ENCODE assay signal across 22 cellular contexts in the genomic region with DNA sequence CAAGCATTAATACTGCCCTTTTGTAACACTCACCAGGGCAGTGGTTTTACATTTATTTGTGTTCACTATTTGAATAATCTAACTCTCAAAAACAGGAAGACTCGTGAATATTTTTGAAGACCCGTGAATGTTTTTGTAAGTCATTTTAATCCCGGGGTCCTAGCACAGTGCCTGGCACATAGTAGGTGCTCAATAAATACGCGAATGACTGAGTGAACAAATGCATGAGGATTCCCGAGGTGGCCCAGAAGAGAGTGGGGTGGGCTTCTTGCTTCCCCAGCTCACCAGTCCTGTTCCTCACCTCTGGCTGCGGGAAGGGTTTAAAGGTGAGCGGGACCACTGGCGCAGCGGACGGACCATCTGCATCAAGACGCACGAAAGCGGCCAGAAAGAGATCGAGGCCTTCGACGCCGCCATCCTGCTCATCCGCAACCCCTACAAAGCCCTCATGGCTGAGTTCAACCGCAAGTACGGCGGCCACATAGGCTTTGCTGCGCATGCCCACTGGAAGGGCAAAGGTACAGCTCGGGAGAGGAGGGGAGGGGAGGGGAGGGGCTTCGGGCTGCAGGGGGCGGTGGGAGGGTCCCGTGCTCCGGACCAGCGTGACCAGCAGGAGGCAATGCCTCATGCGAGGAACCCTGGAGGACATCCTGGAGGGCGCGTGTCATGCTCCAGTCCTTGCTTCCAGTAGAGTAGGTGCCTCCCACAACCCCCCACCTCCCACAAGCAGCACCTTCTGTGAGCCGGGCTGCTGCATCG.
DNase-seq lines count a peak whose midpoint lies in the region; ATAC-seq, FAIRE-seq and TF ChIP-seq lines count a peak whose summit lies in the region.
"Had no signal": no experiment of that assay in that cellular context is flagged by ENCODE, and none has a peak within 500 bp of the region (broad histone marks: within the 10 kb centered on the region; RNA-seq: fewer than 3 reads in every experiment).

No MANE protein-coding gene starts in this region.

- peaks cover 3 to 6% of the 10 kb centered on the region in 2 donors for H3K27me3 Mint-ChIP-seq in natural killer cell treated with Interleukin-12 subunit alpha and Interleukin-12 subunit beta and Interleukin-15 and Interleukin-18, amount 100 ng/mL, for 72 hours
- H3K27me3 Mint-ChIP-seq in natural killer cell (ENCODE audit: low read depth in 2 of 2) = peaks cover 0 to 5% of the 10 kb centered on the region in 2 donors

- H3K4me3 ChIP-seq in H1 (ENCODE audit: extremely low read depth in 1 of 4, insufficient read depth in 2 of 4, low read depth in 3 of 4, low read length in 4 of 4) = no peak overlapping the region
- no peak overlapping the region for H3K4me3 ChIP-seq in trophoblast cell (ENCODE audit: low read depth, low read length)
- no peak overlapping the region for H3K4me3 ChIP-seq in SJCRH30

- TF ChIP-seq EP300 in H1 (IDR thresholded peaks at IDR 0.05; ENCODE audit: borderline replicate concordance in 1 of 2, low read depth in 2 of 2, low read length in 2 of 2) = no peak

- TF ChIP-seq CTCF in natural killer cell (IDR thresholded peaks at IDR 0.05) (no peak), H1 (IDR thresholded peaks at IDR 0.05; ENCODE audit: control extremely low read depth in 1 of 3, insufficient read depth in 1 of 3, low read depth in 1 of 3, low read length in 3 of 3) (peak in 1 of 3 experiments; percentile 46; a peak in 1 of 4 replicates)

- H3K27me3 ChIP-seq in H1 (replicated peaks in 1 of 4; ENCODE audit: control insufficient read depth in 3 of 4, extremely low read depth in 1 of 4, insufficient read depth in 3 of 4, low read length in 3 of 4) (no peaks in the 10 kb centered on the region), trophoblast cell (ENCODE audit: insufficient read depth, low read length) (no peaks in the 10 kb centered on the region), SJCRH30 (no peaks in the 10 kb centered on the region)

- 0 out of 2 replicates have a peak overlapping the region, but pooled peaks have one; percentile 1 for H2BK20ac ChIP-seq in H1 (ENCODE audit: low read length)

- no peaks in the 10 kb centered on the region; a peak in 1 of 4 replicates for H3K9me3 ChIP-seq in H1 (ENCODE audit: insufficient read depth in 2 of 2, low read depth in 1 of 2, low read length in 1 of 2)
- H3K9me3 ChIP-seq in trophoblast cell (ENCODE audit: insufficient read depth, low read depth, low read length) = no peaks in the 10 kb centered on the region
- H3K9me3 ChIP-seq in SJCRH30 (replicated peaks) = no peaks in the 10 kb centered on the region

- H3K18ac ChIP-seq in H1 (ENCODE audit: extremely low read depth, low read length) = no peak overlapping the region
- no peak overlapping the region for H3K18ac ChIP-seq in trophoblast cell (ENCODE audit: low read length)

- no peaks in the 10 kb centered on the region for H3K9me3 Mint-ChIP-seq in natural killer cell treated with Interleukin-12 subunit alpha and Interleukin-12 subunit beta and Interleukin-15 and Interleukin-18, amount 100 ng/mL, for 72 hours
- H3K9me3 Mint-ChIP-seq in natural killer cell = peaks cover 0 to 4% of the 10 kb centered on the region in 2 donors
- H3K9me3 Mint-ChIP-seq: CD8-positive, alpha-beta T cell had no signal

- H3K36me3 Mint-ChIP-seq in natural killer cell treated with Interleukin-12 subunit alpha and Interleukin-12 subunit beta and Interleukin-15 and Interleukin-18, amount 100 ng/mL, for 72 hours = peaks cover 4% of the 10 kb centered on the region
- H3K36me3 Mint-ChIP-seq in natural killer cell = no peaks in the 10 kb centered on the region
- H3K36me3 Mint-ChIP-seq: CD8-positive, alpha-beta T cell had no signal

- H3K4me2 ChIP-seq in H1 (ENCODE audit: insufficient read depth in 1 of 2, low read depth in 2 of 2, low read length in 2 of 2) = peak overlapping the region in 1 of 2 experiments; percentile 37; a peak in 1 of 4 replicates
- no peak overlapping the region for H3K4me2 ChIP-seq in trophoblast cell (ENCODE audit: low read length)
- H3K4me2 ChIP-seq: KMS-11 had no signal

- no peak for ATAC-seq in natural killer cell treated with Interleukin-12 subunit alpha and Interleukin-12 subunit beta and Interleukin-15 and Interleukin-18, amount 100 ng/mL, for 72 hours
- no peak for ATAC-seq in natural killer cell
- ATAC-seq in HG03097 (IDR thresholded peaks at IDR 0.05; ENCODE audit: low FRiP score, unreplicated experiment) = no peak
- ATAC-seq: CD8-positive, alpha-beta T cell; Right ventricle myocardium inferior had no signal

- TF ChIP-seq POLR2A in H1 (IDR thresholded peaks at IDR 0.05; ENCODE audit: control extremely low read depth in 1 of 2, low read depth in 2 of 2, low read length in 2 of 2) = no peak

- peak overlapping the region; percentile 30; the same call in 1 of the 2 replicates for H2BK12ac ChIP-seq in H1 (ENCODE audit: low read depth, low read length)
- H2BK12ac ChIP-seq in trophoblast cell (ENCODE audit: low read length) = no peak overlapping the region

- H2AK5ac ChIP-seq in H1 (ENCODE audit: low read depth, low read length) (no peak overlapping the region), trophoblast cell (ENCODE audit: low read length) (no peak overlapping the region)

- H2BK5ac ChIP-seq in H1 (ENCODE audit: low read depth, low read length) (no peak overlapping the region), trophoblast cell (ENCODE audit: low read depth, low read length, poor library complexity) (no peak overlapping the region)

- H3K23ac ChIP-seq in H1 (ENCODE audit: insufficient read length) (no peak overlapping the region), trophoblast cell (ENCODE audit: low read length) (no peak overlapping the region)

- no peak overlapping the region for H4K12ac ChIP-seq in trophoblast cell (ENCODE audit: low read depth, low read length)

- peaks cover 6 to 11% of the 10 kb centered on the region in 2 donors for H3K4me1 Mint-ChIP-seq in natural killer cell treated with Interleukin-12 subunit alpha and Interleukin-12 subunit beta and Interleukin-15 and Interleukin-18, amount 100 ng/mL, for 72 hours (ENCODE audit: low read depth in 2 of 2)
- peaks cover 10 to 17% of the 10 kb centered on the region in 2 donors for H3K4me1 Mint-ChIP-seq in natural killer cell

- H3K79me1 ChIP-seq in H1 (ENCODE audit: low read depth, low read length) (no peaks in the 10 kb centered on the region), trophoblast cell (ENCODE audit: low read length) (no peaks in the 10 kb centered on the region)

- no peak overlapping the region for H4K5ac ChIP-seq in H1 (ENCODE audit: insufficient read length, low read depth, low read length)

- H3K27ac Mint-ChIP-seq in natural killer cell treated with Interleukin-12 subunit alpha and Interleukin-12 subunit beta and Interleukin-15 and Interleukin-18, amount 100 ng/mL, for 72 hours = no peak overlapping the region
- no peak overlapping the region for H3K27ac Mint-ChIP-seq in natural killer cell
- H3K27ac Mint-ChIP-seq: CD8-positive, alpha-beta T cell had no signal

- peak in 1 of 2 experiments; percentile 40; a peak in 3 of 4 replicates for TF ChIP-seq RAD21 in H1 (IDR thresholded peaks at IDR 0.05 in 1 of 2, conservative IDR thresholded peaks at IDR 0.05 in 1 of 2; ENCODE audit: low read depth in 2 of 2, low read length in 2 of 2)

- FAIRE-seq in H1 (lab: Jason Lieb, UNC) (no peak), frontal cortex (lab: Jason Lieb, UNC) (no peak)
- FAIRE-seq: GM18507, H54 had no signal

- CTCF ChIA-PET in H1 (lab: Charles Lee; ENCODE audit: partially characterized antibody) = interaction anchor here (0.6 to 6.9 kb wide), 6 partner anchors 17 to 257 kb away, joined by 3 to 35 read pairs (median 3); no protein-coding TSS in a partner anchor

- no peak overlapping the region for H2BK15ac ChIP-seq in H1 (ENCODE audit: low read length)

- H3K56ac ChIP-seq in H1 (replicated peaks; ENCODE audit: insufficient read length, low read depth, low read length) = no peak overlapping the region

- DNase-seq in natural killer cell treated with Interleukin-12 subunit alpha and Interleukin-12 subunit beta and Interleukin-15 and Interleukin-18, amount 100 ng/mL, for 72 hours (ENCODE audit: low spot score) = no peak
- DNase-seq in natural killer cell (no peak), H1 (ENCODE audit: low read depth in 1 of 2, low spot score in 2 of 2) (no peak), islet precursor cell (peak; percentile 74), trophoblast cell (no peak), SJCRH30 (no peak), frontal cortex (ENCODE audit: low spot score in 2 of 2) (no peak)
- DNase-seq: AML-193; C1 segment of cervical spinal cord; Calu3; CD8-positive, alpha-beta T cell; DMS153; GDM1; NCI-H1105; NCI-H2029 treated with DMSO at 0.1 percent for 48 hours; NCI-H345; NCI-H524 treated with DMSO at 0.1 percent for 48 hours had no signal

- no peak overlapping the region for H2AFZ ChIP-seq in H1 (ENCODE audit: low read length)
- no peak overlapping the region for H2AFZ ChIP-seq in trophoblast cell (ENCODE audit: insufficient read depth, low read length, poor library complexity)

- H3K4ac ChIP-seq in H1 (replicated peaks; ENCODE audit: insufficient read length, low read depth, low read length) (no peak overlapping the region), trophoblast cell (ENCODE audit: low read depth, low read length) (no peak overlapping the region)

- 90% methylated on average over 24 of the region's 34 CpGs; no CpG with 5 or more reads in 1 of the 2 experiments for WGBS in H1 (ENCODE audit: extremely low coverage in 1 of 2, insufficient coverage in 1 of 2, insufficient read length in 1 of 2, insufficient replicate concordance in 2 of 2, low coverage in 1 of 2, low lambda C conversion rate in 2 of 2, missing lambda C conversion rate in 1 of 2), 2 experiments
- no CpG with 5 or more reads among the region's 34 CpGs for WGBS in trophoblast cell (ENCODE audit: extremely low coverage, insufficient coverage, insufficient read length)

- H3K27ac ChIP-seq in H1 (ENCODE audit: low read depth, low read length) (no peak overlapping the region), trophoblast cell (ENCODE audit: low read depth, low read length) (no peak overlapping the region), SJCRH30 (no peak overlapping the region)
- H3K27ac ChIP-seq: KMS-11 had no signal

- H4K8ac ChIP-seq in H1 (ENCODE audit: extremely low read depth, insufficient read depth, low read length) (no peak overlapping the region), trophoblast cell (ENCODE audit: low read depth, low read length) (no peak overlapping the region)

- peak overlapping the region; percentile 26 for H4K91ac ChIP-seq in H1 (replicated peaks; ENCODE audit: insufficient read length, low read length)
- no peak overlapping the region for H4K91ac ChIP-seq in trophoblast cell (ENCODE audit: low read depth, low read length)

- H3K4me1 ChIP-seq in H1 (replicated peaks in 1 of 4; ENCODE audit: control insufficient read depth in 3 of 4, insufficient read depth in 4 of 4, low read length in 3 of 4) = peaks cover 5 to 18% (median 11%) of the 10 kb centered on the region in 4 experiments
- no peaks in the 10 kb centered on the region for H3K4me1 ChIP-seq in trophoblast cell (ENCODE audit: control insufficient read depth in 1 of 2, insufficient read depth in 2 of 2, low read length in 2 of 2)
- H3K4me1 ChIP-seq in SJCRH30 = no peaks in the 10 kb centered on the region

- H3K14ac ChIP-seq in H1 (ENCODE audit: insufficient read length) (no peak overlapping the region), trophoblast cell (ENCODE audit: low read length) (no peak overlapping the region)

- no peaks in the 10 kb centered on the region for H3K36me3 ChIP-seq in H1 (ENCODE audit: control insufficient read depth in 2 of 4, insufficient read depth in 4 of 4, low read length in 3 of 4)
- H3K36me3 ChIP-seq in trophoblast cell (ENCODE audit: control insufficient read depth in 1 of 2, insufficient read depth in 2 of 2, low read length in 2 of 2) = no peaks in the 10 kb centered on the region
- no peaks in the 10 kb centered on the region for H3K36me3 ChIP-seq in SJCRH30

- H3K23me2 ChIP-seq in H1 (ENCODE audit: low read depth, low read length) = no peaks in the 10 kb centered on the region

- peak overlapping the region; percentile 6 for H3K4me3 Mint-ChIP-seq in natural killer cell treated with Interleukin-12 subunit alpha and Interleukin-12 subunit beta and Interleukin-15 and Interleukin-18, amount 100 ng/mL, for 72 hours
- H3K4me3 Mint-ChIP-seq in natural killer cell = no peak overlapping the region
- H3K4me3 Mint-ChIP-seq: CD8-positive, alpha-beta T cell had no signal

- H3K79me2 ChIP-seq in H1 (ENCODE audit: control insufficient read depth in 1 of 2, insufficient read depth in 2 of 2, low read length in 2 of 2) (no peaks in the 10 kb centered on the region), trophoblast cell (ENCODE audit: control insufficient read depth, insufficient read depth, low read length, poor library complexity) (no peaks in the 10 kb centered on the region)

- H2BK120ac ChIP-seq in H1 (replicated peaks; ENCODE audit: low read depth, low read length) = no peak overlapping the region
- no peak overlapping the region for H2BK120ac ChIP-seq in trophoblast cell (ENCODE audit: insufficient read depth, low read length, poor library complexity)

- no peak overlapping the region for H3K9ac ChIP-seq in H1 (replicated peaks in 1 of 4; ENCODE audit: extremely low read depth in 1 of 4, low read depth in 3 of 4, low read length in 3 of 4)
- H3K9ac ChIP-seq in trophoblast cell (ENCODE audit: low read length) = no peak overlapping the region
- H3K9ac ChIP-seq: KMS-11 had no signal

- POLR2A ChIA-PET in H1 (lab: Charles Lee; ENCODE audit: partially characterized antibody) = no interaction called here

- intact Hi-C loops in natural killer cell (cut with micrococcal nuclease) = no loop called here

- no peaks in the 10 kb centered on the region for H4K20me1 ChIP-seq in H1 (replicated peaks in 1 of 2; ENCODE audit: control insufficient read depth in 1 of 2, insufficient read depth in 2 of 2, low read length in 2 of 2)
